1 cellular context compared by ENCODE assay signal in genomic region chr2:101188683-101189405, GRCh38.
TF ChIP-seq lines count a peak whose summit lies in the region.

No MANE protein-coding gene starts in this region.

TF ChIP-seq in HCT116, 20 proteins besides CTCF, POLR2A, EP300 and RAD21 (continued from another document):
- TF ChIP-seq, protein P1, sequence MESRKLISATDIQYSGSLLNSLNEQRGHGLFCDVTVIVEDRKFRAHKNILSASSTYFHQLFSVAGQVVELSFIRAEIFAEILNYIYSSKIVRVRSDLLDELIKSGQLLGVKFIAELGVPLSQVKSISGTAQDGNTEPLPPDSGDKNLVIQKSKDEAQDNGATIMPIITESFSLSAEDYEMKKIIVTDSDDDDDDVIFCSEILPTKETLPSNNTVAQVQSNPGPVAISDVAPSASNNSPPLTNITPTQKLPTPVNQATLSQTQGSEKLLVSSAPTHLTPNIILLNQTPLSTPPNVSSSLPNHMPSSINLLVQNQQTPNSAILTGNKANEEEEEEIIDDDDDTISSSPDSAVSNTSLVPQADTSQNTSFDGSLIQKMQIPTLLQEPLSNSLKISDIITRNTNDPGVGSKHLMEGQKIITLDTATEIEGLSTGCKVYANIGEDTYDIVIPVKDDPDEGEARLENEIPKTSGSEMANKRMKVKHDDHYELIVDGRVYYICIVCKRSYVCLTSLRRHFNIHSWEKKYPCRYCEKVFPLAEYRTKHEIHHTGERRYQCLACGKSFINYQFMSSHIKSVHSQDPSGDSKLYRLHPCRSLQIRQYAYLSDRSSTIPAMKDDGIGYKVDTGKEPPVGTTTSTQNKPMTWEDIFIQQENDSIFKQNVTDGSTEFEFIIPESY (IDR thresholded peaks at IDR 0.05; ENCODE audit: extremely low read depth, insufficient replicate concordance, low read length), result no peak
- no peak for TF ChIP-seq ZNF274 (IDR thresholded peaks at IDR 0.05; ENCODE audit: low read depth, low read length)
- TF ChIP-seq, protein P2, sequence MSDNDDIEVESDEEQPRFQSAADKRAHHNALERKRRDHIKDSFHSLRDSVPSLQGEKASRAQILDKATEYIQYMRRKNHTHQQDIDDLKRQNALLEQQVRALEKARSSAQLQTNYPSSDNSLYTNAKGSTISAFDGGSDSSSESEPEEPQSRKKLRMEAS (IDR thresholded peaks at IDR 0.05), result no peak
TF ChIP-seq in HCT116: peak in this region for 0.
